In genomic region chr14:45998554-45998953, GRCh38 we compare ENCODE assay signal across 33 cellular contexts.
"Had no signal": no experiment of that assay in that cellular context is flagged by ENCODE, and none has a peak within 500 bp of the region (broad histone marks: within the 10 kb centered on the region; RNA-seq: fewer than 3 reads in every experiment).

No MANE protein-coding gene starts in this region.

- H3K36me3 ChIP-seq: adrenal gland, brain microvascular endothelial cell, breast epithelium had no signal

- H3K4me1 ChIP-seq: adrenal gland, body of pancreas, breast epithelium had no signal

- H3K9me3 ChIP-seq: adrenal gland, body of pancreas, breast epithelium had no signal

- H3K27ac ChIP-seq: adrenal gland, body of pancreas, brain microvascular endothelial cell, breast epithelium, VCaP had no signal

- H3K27me3 ChIP-seq: adrenal gland, body of pancreas, brain microvascular endothelial cell, breast epithelium had no signal

- DNase-seq: activated B cell treated with CpG ODN at 0.5 μM for 24 hours; activated CD4-positive, alpha-beta memory T cell treated with anti-CD3 and anti-CD28 coated beads for 36 hours; activated CD4-positive, alpha-beta T cell treated with anti-CD3 and anti-CD28 coated beads for 4 hours; activated CD4-positive, alpha-beta T cell treated with anti-CD3 and anti-CD28 coated beads, Interleukin-2, amount 10 ng/mL, durations not matched to agents 24 days and 14 days; activated CD4-positive, alpha-beta T cell treated with anti-CD3 and anti-CD28 coated beads, Interleukin-2, amount 50 U/mL, for 1 hour; activated CD4-positive, alpha-beta T cell treated with anti-CD3 and anti-CD28 coated beads, Interleukin-2, amount 50 U/mL, for 4 hours; activated CD4-positive, CD25-positive, alpha-beta regulatory T cell treated with anti-CD3 and anti-CD28 coated beads, Interleukin-2, amount 50 U/mL, for 72 hours; activated CD8-positive, alpha-beta memory T cell treated with anti-CD3 and anti-CD28 coated beads, Interleukin-2, amount 50 U/mL, for 4 hours; activated CD8-positive, alpha-beta T cell treated with anti-CD3 and anti-CD28 coated beads for 36 hours; activated effector memory CD4-positive, alpha-beta T cell treated with anti-CD3 and anti-CD28 coated beads, Interleukin-2, amount 50 U/mL, for 16 hours; activated gamma-delta T cell treated with Interleukin-2 at 50 U/mL for 16 hours; activated naive CD4-positive, alpha-beta T cell; activated naive CD4-positive, alpha-beta T cell treated with anti-CD3 and anti-CD28 coated beads for 36 hours; activated naive CD4-positive, alpha-beta T cell treated with anti-CD3 and anti-CD28 coated beads, Interleukin-2, amount 50 U/mL, for 16 hours; activated naive CD8-positive, alpha-beta T cell treated with anti-CD3 and anti-CD28 coated beads for 36 hours; activated T-cell treated with anti-CD3 and anti-CD28 coated beads for 4 hours; activated T-cell treated with anti-CD3 and anti-CD28 coated beads, Interleukin-2, amount 50 U/mL, for 1 hour; activated T-cell treated with anti-CD3 and anti-CD28 coated beads, Interleukin-2, amount 50 U/mL, for 4 hours; activated T-cell treated with anti-CD3 and anti-CD28 coated beads, Interleukin-2, amount 50 U/mL, for 72 hours; adrenal gland; amniotic stem cell; aorta; body of pancreas; brain microvascular endothelial cell; central memory CD4-positive, alpha-beta T cell; T-helper 2 cell; T-helper 9 cell had no signal

- FAIRE-seq: astrocyte, TTC549 had no signal

- ATAC-seq: activated CD8-positive, alpha-beta T cell treated with anti-CD3 and anti-CD28 coated beads for 36 hours; activated naive CD4-positive, alpha-beta T cell treated with anti-CD3 and anti-CD28 coated beads, Interleukin-2, amount 50 U/mL, for 72 hours; activated T-cell treated with anti-CD3 and anti-CD28 coated beads, Interleukin-2, amount 50 U/mL, for 4 hours; activated T-cell treated with anti-CD3 and anti-CD28 coated beads, Interleukin-2, amount 50 U/mL, for 72 hours; activated T-helper 17 cell treated with anti-CD3 and anti-CD28 coated beads, Interleukin-2, amount 50 U/mL, for 72 hours; body of pancreas had no signal

- H3K4me3 ChIP-seq: adrenal gland, body of pancreas, breast epithelium had no signal
